ENCODE assay signal across 17 cellular contexts in genomic region chr11:49851971-49852389, GRCh38.
DNase-seq lines count a peak whose midpoint lies in the region; ATAC-seq and TF ChIP-seq lines count a peak whose summit lies in the region.
"Had no signal": no experiment of that assay in that cellular context is flagged by ENCODE, and none has a peak within 500 bp of the region (broad histone marks: within the 10 kb centered on the region; RNA-seq: fewer than 3 reads in every experiment).

No MANE protein-coding gene starts in this region.

- no peaks in the 10 kb centered on the region for H3K9me3 ChIP-seq in BE2C
- no peaks in the 10 kb centered on the region for H3K9me3 ChIP-seq in testis
- no peaks in the 10 kb centered on the region for H3K9me3 ChIP-seq in CD4-positive, alpha-beta T cell (ENCODE audit: control insufficient read depth, low read length)
- H3K9me3 ChIP-seq: Caco-2, HAP-1 had no signal

- DNase-seq in BE2C: peak; percentile 31
- peak; percentile 31 for DNase-seq in DMS53 treated with DMSO at 0.1 percent for 48 hours (lab: John Stamatoyannopoulos, UW; ENCODE audit: unreplicated experiment)
- peak in 27 of 42 donors; percentile 11 to 57 (median 30) for DNase-seq in head of caudate nucleus
- no peak for DNase-seq in testis
- no peak for DNase-seq in stimulated activated CD4-positive, alpha-beta T cell treated with anti-CD3 and anti-CD28 coated beads, Interleukin-1b, Interleukin-23, amount 100 ng/mL, for 48 hours
- no peak for DNase-seq in CD4-positive, alpha-beta T cell
- no peak for DNase-seq in globus pallidus (ENCODE audit: low spot score)
- DNase-seq: C1 segment of cervical spinal cord; Caco-2; CD4-positive, CD25-positive, alpha-beta regulatory T cell; DMS153; DND-41; EL; GM23248 had no signal

- peaks cover 3% of the 10 kb centered on the region for H3K9me3 Mint-ChIP-seq in CD4-positive, alpha-beta T cell

- no peak for TF ChIP-seq POLR2A in testis (IDR thresholded peaks at IDR 0.05)

- intact Hi-C loops in head of caudate nucleus (cut with DNase I): no loop called here
- intact Hi-C loops in testis (cut with DNase I; ENCODE audit: low total_unique reads): no loop called here
- intact Hi-C loops in CD4-positive, alpha-beta T cell (cut with DNase I, micrococcal nuclease): loop anchor here in 1 of 2 experiments (2.0 kb wide), 1 partner anchor 35 kb away; no protein-coding TSS in a partner anchor

- H3K4me3 ChIP-seq in BE2C (ENCODE audit: low read depth, low read length) (no peak overlapping the region), testis (peak overlapping the region; percentile 12 to 48)
- H3K4me3 ChIP-seq: GM23248, HAP-1 had no signal

- no peak for TF ChIP-seq CTCF in BE2C (IDR thresholded peaks at IDR 0.05; ENCODE audit: low read depth, low read length)
- no peak for TF ChIP-seq CTCF in testis (IDR thresholded peaks at IDR 0.05)
- no peak for TF ChIP-seq CTCF in CD4-positive, alpha-beta T cell (IDR thresholded peaks at IDR 0.05)

- H3K27me3 Mint-ChIP-seq in CD4-positive, alpha-beta T cell: no peaks in the 10 kb centered on the region
- H3K27me3 Mint-ChIP-seq: B cell; CD4-positive, CD25-positive, alpha-beta regulatory T cell had no signal

- H3K27ac ChIP-seq in testis: no peak overlapping the region
- H3K27ac ChIP-seq in CD4-positive, alpha-beta T cell (ENCODE audit: low read depth, low read length): no peak overlapping the region
- H3K27ac ChIP-seq: GM23248, HL-60 had no signal

- WGBS in testis, 2 donors: 39% methylated on average over 33 of the region's 35 CpGs; no CpG with 5 or more reads in 1 of the 2 donors

- no peaks in the 10 kb centered on the region for H3K4me1 Mint-ChIP-seq in CD4-positive, alpha-beta T cell (ENCODE audit: low read depth)
- H3K4me1 Mint-ChIP-seq: B cell; CD4-positive, CD25-positive, alpha-beta regulatory T cell had no signal

- CTCF ChIA-PET in CD4-positive, alpha-beta T cell (lab: Charles Lee): no interaction called here

- H3K36me3 ChIP-seq in BE2C (no peaks in the 10 kb centered on the region), testis (ENCODE audit: low read depth, missing control alignments) (no peaks in the 10 kb centered on the region)
- H3K36me3 ChIP-seq: HAP-1 had no signal

- no peak overlapping the region for H3K4me3 Mint-ChIP-seq in CD4-positive, alpha-beta T cell
- H3K4me3 Mint-ChIP-seq: B cell; CD4-positive, CD25-positive, alpha-beta regulatory T cell had no signal

- H3K27me3 ChIP-seq in BE2C (no peaks in the 10 kb centered on the region), testis (no peaks in the 10 kb centered on the region)
- H3K27me3 ChIP-seq in CD4-positive, alpha-beta T cell (ENCODE audit: control insufficient read depth, insufficient read depth, low read length): no peaks in the 10 kb centered on the region

- H3K27ac Mint-ChIP-seq in CD4-positive, alpha-beta T cell: no peak overlapping the region
- H3K27ac Mint-ChIP-seq: B cell; CD4-positive, CD25-positive, alpha-beta regulatory T cell had no signal

- H3K4me1 ChIP-seq in BE2C (no peaks in the 10 kb centered on the region), testis (no peaks in the 10 kb centered on the region)
- H3K4me1 ChIP-seq: Caco-2, HAP-1 had no signal

- no peaks in the 10 kb centered on the region for H3K36me3 Mint-ChIP-seq in CD4-positive, alpha-beta T cell (ENCODE audit: low read depth)
- H3K36me3 Mint-ChIP-seq: CD4-positive, CD25-positive, alpha-beta regulatory T cell had no signal

- no peak for ATAC-seq in CD4-positive, alpha-beta T cell (ENCODE audit: poor library complexity)

- POLR2A ChIA-PET in CD4-positive, alpha-beta T cell (lab: Charles Lee): no interaction called here

Comparison
In these comparisons a context has a peak if more than half of its experiments do, and no peak if none do; other contexts are left out.
1. DNase-seq: peak in BE2C (single experiment), DMS53 treated with DMSO at 0.1 percent for 48 hours (single experiment) and head of caudate nucleus (27 of 42); none in testis (single experiment), stimulated activated CD4-positive, alpha-beta T cell treated with anti-CD3 and anti-CD28 coated beads, Interleukin-1b, Interleukin-23, amount 100 ng/mL, for 48 hours (single experiment), CD4-positive, alpha-beta T cell (0 of 10) and globus pallidus (single experiment).